ENCODE assay signal across 1 cellular context in the genomic region with DNA sequence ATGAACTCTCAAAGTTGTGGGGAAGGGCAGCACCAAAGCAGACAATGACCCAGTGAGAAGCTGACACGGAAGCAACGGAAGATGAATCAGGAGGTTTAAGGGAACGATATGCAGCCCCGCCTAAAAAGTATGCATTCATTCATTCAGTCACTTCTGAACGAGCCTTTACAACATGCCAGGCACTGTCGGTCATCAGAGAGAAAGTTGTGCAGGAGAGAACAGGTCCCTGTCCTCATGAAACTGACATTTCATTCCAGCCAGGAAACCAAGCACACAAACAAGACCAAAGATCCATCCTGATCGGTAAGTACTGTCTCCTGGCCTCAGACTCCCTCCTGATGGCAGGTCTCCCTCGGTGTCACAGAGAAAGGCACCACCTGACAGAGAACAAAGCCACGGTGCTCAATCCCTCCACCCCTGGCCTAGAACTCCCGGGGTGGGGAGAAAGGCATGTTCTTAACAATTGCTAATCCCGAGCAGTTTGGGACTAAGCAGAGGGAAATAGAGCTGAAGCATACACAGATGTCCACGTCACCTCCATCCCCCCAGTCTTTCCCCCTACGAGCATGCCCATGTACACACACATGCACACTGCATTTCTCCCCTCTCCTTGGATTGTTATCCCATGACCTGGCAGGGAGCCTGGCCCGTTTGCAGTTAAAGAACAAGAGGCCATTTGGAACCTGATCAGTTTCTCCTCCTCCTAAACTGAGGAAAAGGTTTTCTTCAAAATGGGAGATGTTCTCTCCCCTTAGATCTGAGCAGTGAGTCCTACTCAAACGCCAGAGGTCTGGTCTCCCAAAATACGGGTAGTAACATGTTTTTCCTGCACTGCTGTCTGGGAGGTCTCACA.
TF ChIP-seq lines count a peak whose summit lies in the region.

No MANE protein-coding gene starts in this region.

TF ChIP-seq in HepG2, 621 proteins besides CTCF, POLR2A, EP300 and RAD21 (continued from another document):
- TF ChIP-seq, protein P1, sequence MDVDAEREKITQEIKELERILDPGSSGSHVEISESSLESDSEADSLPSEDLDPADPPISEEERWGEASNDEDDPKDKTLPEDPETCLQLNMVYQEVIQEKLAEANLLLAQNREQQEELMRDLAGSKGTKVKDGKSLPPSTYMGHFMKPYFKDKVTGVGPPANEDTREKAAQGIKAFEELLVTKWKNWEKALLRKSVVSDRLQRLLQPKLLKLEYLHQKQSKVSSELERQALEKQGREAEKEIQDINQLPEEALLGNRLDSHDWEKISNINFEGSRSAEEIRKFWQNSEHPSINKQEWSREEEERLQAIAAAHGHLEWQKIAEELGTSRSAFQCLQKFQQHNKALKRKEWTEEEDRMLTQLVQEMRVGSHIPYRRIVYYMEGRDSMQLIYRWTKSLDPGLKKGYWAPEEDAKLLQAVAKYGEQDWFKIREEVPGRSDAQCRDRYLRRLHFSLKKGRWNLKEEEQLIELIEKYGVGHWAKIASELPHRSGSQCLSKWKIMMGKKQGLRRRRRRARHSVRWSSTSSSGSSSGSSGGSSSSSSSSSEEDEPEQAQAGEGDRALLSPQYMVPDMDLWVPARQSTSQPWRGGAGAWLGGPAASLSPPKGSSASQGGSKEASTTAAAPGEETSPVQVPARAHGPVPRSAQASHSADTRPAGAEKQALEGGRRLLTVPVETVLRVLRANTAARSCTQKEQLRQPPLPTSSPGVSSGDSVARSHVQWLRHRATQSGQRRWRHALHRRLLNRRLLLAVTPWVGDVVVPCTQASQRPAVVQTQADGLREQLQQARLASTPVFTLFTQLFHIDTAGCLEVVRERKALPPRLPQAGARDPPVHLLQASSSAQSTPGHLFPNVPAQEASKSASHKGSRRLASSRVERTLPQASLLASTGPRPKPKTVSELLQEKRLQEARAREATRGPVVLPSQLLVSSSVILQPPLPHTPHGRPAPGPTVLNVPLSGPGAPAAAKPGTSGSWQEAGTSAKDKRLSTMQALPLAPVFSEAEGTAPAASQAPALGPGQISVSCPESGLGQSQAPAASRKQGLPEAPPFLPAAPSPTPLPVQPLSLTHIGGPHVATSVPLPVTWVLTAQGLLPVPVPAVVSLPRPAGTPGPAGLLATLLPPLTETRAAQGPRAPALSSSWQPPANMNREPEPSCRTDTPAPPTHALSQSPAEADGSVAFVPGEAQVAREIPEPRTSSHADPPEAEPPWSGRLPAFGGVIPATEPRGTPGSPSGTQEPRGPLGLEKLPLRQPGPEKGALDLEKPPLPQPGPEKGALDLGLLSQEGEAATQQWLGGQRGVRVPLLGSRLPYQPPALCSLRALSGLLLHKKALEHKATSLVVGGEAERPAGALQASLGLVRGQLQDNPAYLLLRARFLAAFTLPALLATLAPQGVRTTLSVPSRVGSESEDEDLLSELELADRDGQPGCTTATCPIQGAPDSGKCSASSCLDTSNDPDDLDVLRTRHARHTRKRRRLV (CRISPR knock-in tag; IDR thresholded peaks at IDR 0.05), result no peak
- TF ChIP-seq, protein P2, sequence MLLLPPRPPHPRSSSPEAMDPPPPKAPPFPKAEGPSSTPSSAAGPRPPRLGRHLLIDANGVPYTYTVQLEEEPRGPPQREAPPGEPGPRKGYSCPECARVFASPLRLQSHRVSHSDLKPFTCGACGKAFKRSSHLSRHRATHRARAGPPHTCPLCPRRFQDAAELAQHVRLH (CRISPR knock-in tag; IDR thresholded peaks at IDR 0.05; ENCODE audit: borderline replicate concordance, low read depth), result no peak; the same call in 1 of the 2 replicates
- TF ChIP-seq, protein P3, sequence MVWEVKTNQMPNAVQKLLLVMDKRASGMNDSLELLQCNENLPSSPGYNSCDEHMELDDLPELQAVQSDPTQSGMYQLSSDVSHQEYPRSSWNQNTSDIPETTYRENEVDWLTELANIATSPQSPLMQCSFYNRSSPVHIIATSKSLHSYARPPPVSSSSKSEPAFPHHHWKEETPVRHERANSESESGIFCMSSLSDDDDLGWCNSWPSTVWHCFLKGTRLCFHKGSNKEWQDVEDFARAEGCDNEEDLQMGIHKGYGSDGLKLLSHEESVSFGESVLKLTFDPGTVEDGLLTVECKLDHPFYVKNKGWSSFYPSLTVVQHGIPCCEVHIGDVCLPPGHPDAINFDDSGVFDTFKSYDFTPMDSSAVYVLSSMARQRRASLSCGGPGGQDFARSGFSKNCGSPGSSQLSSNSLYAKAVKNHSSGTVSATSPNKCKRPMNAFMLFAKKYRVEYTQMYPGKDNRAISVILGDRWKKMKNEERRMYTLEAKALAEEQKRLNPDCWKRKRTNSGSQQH (CRISPR knock-in tag; IDR thresholded peaks at IDR 0.05; ENCODE audit: low read depth), result peak; percentile 65; the same call in 1 of the 2 replicates
- no peak for TF ChIP-seq BHLHE40 (IDR thresholded peaks at IDR 0.05; ENCODE audit: low read length)
